22 cellular contexts compared by ENCODE assay signal in genomic region chr16:70712359-70712758, GRCh38.
"Had no signal": no experiment of that assay in that cellular context is flagged by ENCODE, and none has a peak within 500 bp of the region (broad histone marks: within the 10 kb centered on the region; RNA-seq: fewer than 3 reads in every experiment).

No MANE protein-coding gene starts in this region.

- H3K9me3 Mint-ChIP-seq: activated CD4-positive, alpha-beta memory T cell treated with anti-CD3 and anti-CD28 coated beads, Interleukin-2, amount 10 ng/mL, durations not matched to agents 7 days and 5 days; activated T-cell treated with anti-CD3 and anti-CD28 coated beads, Interleukin-2, amount 50 U/mL, for 4 hours; effector memory CD8-positive, alpha-beta T cell; naive thymus-derived CD8-positive, alpha-beta T cell; stimulated activated naive CD8-positive, alpha-beta T cell treated with anti-CD3 and anti-CD28 coated beads, Interleukin-15, Interleukin-2, amounts not matched to agents 100 ng/mL and 50 ng/mL, for 24 hours; T-cell had no signal

- H3K9ac ChIP-seq: SK-N-SH had no signal

- H3K27me3 Mint-ChIP-seq: activated CD4-positive, alpha-beta memory T cell treated with anti-CD3 and anti-CD28 coated beads, Interleukin-2, amount 10 ng/mL, durations not matched to agents 7 days and 5 days; activated naive CD8-positive, alpha-beta T cell; effector memory CD8-positive, alpha-beta T cell; naive thymus-derived CD8-positive, alpha-beta T cell; progenitor cell of endocrine pancreas; stimulated activated naive CD8-positive, alpha-beta T cell treated with anti-CD3 and anti-CD28 coated beads, Interleukin-15, Interleukin-2, amounts not matched to agents 100 ng/mL and 50 ng/mL, for 24 hours; T-cell had no signal

- H3K27ac ChIP-seq: gastrocnemius medialis, testis, upper lobe of right lung had no signal

- H3K36me3 Mint-ChIP-seq: activated naive CD8-positive, alpha-beta T cell had no signal

- H3K4me3 ChIP-seq: gastrocnemius medialis, mucosa of descending colon, testis, upper lobe of right lung had no signal

- H3K9me3 ChIP-seq: gastrocnemius medialis, mucosa of descending colon, SK-N-SH, testis, upper lobe of right lung had no signal

- DNase-seq: activated CD4-positive, alpha-beta memory T cell treated with anti-CD3 and anti-CD28 coated beads, Interleukin-2, amount 10 ng/mL, durations not matched to agents 7 days and 5 days; activated CD4-positive, alpha-beta T cell treated with anti-CD3 and anti-CD28 coated beads for 4 hours; activated effector memory CD4-positive, alpha-beta T cell treated with anti-CD3 and anti-CD28 coated beads, Interleukin-2, amount 50 U/mL, for 16 hours; activated T-cell treated with anti-CD3 and anti-CD28 coated beads, Interleukin-2, amount 50 U/mL, for 4 hours; amniotic stem cell; cerebellar nuclear complex; effector memory CD8-positive, alpha-beta T cell; gastrocnemius medialis; islet precursor cell; mammary epithelial cell; mucosa of descending colon; naive thymus-derived CD8-positive, alpha-beta T cell; SK-N-SH; T-cell; T1000; testis; upper lobe of right lung had no signal

- H3K4me3 Mint-ChIP-seq: activated CD4-positive, alpha-beta memory T cell treated with anti-CD3 and anti-CD28 coated beads, Interleukin-2, amount 10 ng/mL, durations not matched to agents 7 days and 5 days; activated naive CD8-positive, alpha-beta T cell; activated T-cell treated with anti-CD3 and anti-CD28 coated beads, Interleukin-2, amount 50 U/mL, for 4 hours; effector memory CD8-positive, alpha-beta T cell; naive thymus-derived CD8-positive, alpha-beta T cell; stimulated activated naive CD8-positive, alpha-beta T cell treated with anti-CD3 and anti-CD28 coated beads, Interleukin-15, Interleukin-2, amounts not matched to agents 100 ng/mL and 50 ng/mL, for 24 hours; T-cell had no signal

- H3K27me3 ChIP-seq: gastrocnemius medialis, testis, upper lobe of right lung had no signal

- ATAC-seq: activated T-cell treated with anti-CD3 and anti-CD28 coated beads, Interleukin-2, amount 50 U/mL, for 4 hours; effector memory CD8-positive, alpha-beta T cell; gastrocnemius medialis; left lobe of liver; mucosa of descending colon; naive thymus-derived CD8-positive, alpha-beta T cell; right cardiac atrium; T-cell had no signal

- H3K36me3 ChIP-seq: gastrocnemius medialis, upper lobe of right lung had no signal

- H3K27ac Mint-ChIP-seq: activated CD4-positive, alpha-beta memory T cell treated with anti-CD3 and anti-CD28 coated beads, Interleukin-2, amount 10 ng/mL, durations not matched to agents 7 days and 5 days; activated naive CD8-positive, alpha-beta T cell; effector memory CD8-positive, alpha-beta T cell; stimulated activated naive CD8-positive, alpha-beta T cell treated with anti-CD3 and anti-CD28 coated beads, Interleukin-15, Interleukin-2, amounts not matched to agents 100 ng/mL and 50 ng/mL, for 24 hours; T-cell had no signal

- H3K4me1 Mint-ChIP-seq: activated CD4-positive, alpha-beta memory T cell treated with anti-CD3 and anti-CD28 coated beads, Interleukin-2, amount 10 ng/mL, durations not matched to agents 7 days and 5 days; T-cell had no signal
